ENCODE assay signal across 1 cellular context in genomic region chr5:40389591-40389990, GRCh38.
TF ChIP-seq lines count a peak whose summit lies in the region.

No MANE protein-coding gene starts in this region.

TF ChIP-seq in IMR-90, 13 proteins besides CTCF, POLR2A, EP300 and RAD21:
- no peak for TF ChIP-seq CHD1 (IDR thresholded peaks at IDR 0.05; ENCODE audit: low read depth, low read length)
- TF ChIP-seq SMC3 (IDR thresholded peaks at IDR 0.05; ENCODE audit: low read depth, low read length): no peak
- no peak for TF ChIP-seq MAFK (IDR thresholded peaks at IDR 0.05; ENCODE audit: low read depth, low read length)
- no peak for TF ChIP-seq BHLHE40 (IDR thresholded peaks at IDR 0.05; ENCODE audit: low read depth, low read length)
- TF ChIP-seq MAZ (IDR thresholded peaks at IDR 0.05; ENCODE audit: borderline replicate concordance, low read depth, low read length): no peak
- TF ChIP-seq RFX5 (IDR thresholded peaks at IDR 0.05; ENCODE audit: low read depth, low read length): no peak
